ENCODE assay signal across 16 cellular contexts in the genomic region with DNA sequence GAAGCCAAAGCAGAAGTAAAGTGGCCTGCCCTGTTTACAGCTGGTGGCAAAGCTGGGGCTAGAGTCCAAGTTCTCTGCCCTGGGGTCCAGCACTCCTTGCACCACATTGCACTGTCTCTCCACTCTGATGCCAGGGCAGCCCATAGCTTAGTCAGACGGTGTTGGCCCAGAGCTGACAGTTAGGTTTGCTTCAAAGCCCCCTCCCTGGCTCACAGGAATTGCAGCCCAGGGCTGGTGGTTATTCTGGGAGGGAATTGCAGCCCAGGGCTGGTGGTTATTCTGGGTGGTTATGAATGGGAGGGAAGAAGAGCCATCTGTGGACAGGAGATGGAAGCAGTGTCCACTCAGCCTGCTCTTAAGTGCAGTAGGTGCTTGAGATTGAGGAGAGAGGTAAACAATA.
A peak's percentile ranks its signal among the peaks of the same experiment; 100 is the strongest.
DNase-seq lines count a peak whose midpoint lies in the region; ATAC-seq and TF ChIP-seq lines count a peak whose summit lies in the region.
"Had no signal": no experiment of that assay in that cellular context is flagged by ENCODE, and none has a peak within 500 bp of the region (broad histone marks: within the 10 kb centered on the region; RNA-seq: fewer than 3 reads in every experiment).

No MANE protein-coding gene starts in this region.

- H3K4me2 ChIP-seq in GM23338 (no peak overlapping the region), IMR-90 (ENCODE audit: low read depth, low read length) (no peak overlapping the region)

- H4K8ac ChIP-seq in IMR-90 (ENCODE audit: low read depth in 2 of 2, low read length in 2 of 2) = no peak overlapping the region

- no peak for DNase-seq in GM23338 (ENCODE audit: low spot score)
- DNase-seq in IMR-90 = no peak
- DNase-seq in RPMI8226 = peak; percentile 2
- no peak for DNase-seq in naive thymus-derived CD4-positive, alpha-beta T cell
- DNase-seq in NCI-H524 (lab: John Stamatoyannopoulos, UW) = no peak
- no peak for DNase-seq in mucosa of descending colon
- no peak for DNase-seq in activated naive CD4-positive, alpha-beta T cell treated with anti-CD3 and anti-CD28 coated beads for 36 hours
- DNase-seq: CD4-positive, alpha-beta memory T cell; NCI-H1092; NCI-H2081 treated with DMSO at 0.1 percent for 48 hours; NCI-H446 treated with DMSO at 0.1 percent for 48 hours; NCI-H69; Peyer's patch had no signal

- H4K91ac ChIP-seq in IMR-90 (ENCODE audit: insufficient read depth, low read depth, low read length) = no peak overlapping the region

- no peaks in the 10 kb centered on the region for H3K4me1 Mint-ChIP-seq in GM23338
- peaks cover 0 to 6% (median 0%) of the 10 kb centered on the region in 7 donors for H3K4me1 Mint-ChIP-seq in naive thymus-derived CD4-positive, alpha-beta T cell
- H3K4me1 Mint-ChIP-seq in activated naive CD4-positive, alpha-beta T cell treated with anti-CD3 and anti-CD28 coated beads for 36 hours (ENCODE audit: low read depth) = no peaks in the 10 kb centered on the region
- H3K4me1 Mint-ChIP-seq: CD4-positive, alpha-beta memory T cell had no signal

- no peak overlapping the region for H2AK9ac ChIP-seq in IMR-90 (replicated peaks; ENCODE audit: low read depth, low read length, poor library complexity)

- TF ChIP-seq POLR2A in IMR-90 (IDR thresholded peaks at IDR 0.05; ENCODE audit: low read depth, low read length) = no peak

- H3K27ac ChIP-seq in GM23338 (ENCODE audit: low read depth) (no peak overlapping the region), IMR-90 (ENCODE audit: insufficient read depth, low read length) (no peak overlapping the region)
- no peak overlapping the region for H3K27ac ChIP-seq in naive thymus-derived CD4-positive, alpha-beta T cell (ENCODE audit: low read depth, low read length)
- H3K27ac ChIP-seq: BLaER1 treated with 17β-estradiol and CSF1 and Interleukin-3, amounts not matched to agents 10 nM and 100 nM; Peyer's patch had no signal

- H2AFZ ChIP-seq in GM23338 = no peak overlapping the region
- no peak overlapping the region for H2AFZ ChIP-seq in IMR-90 (replicated peaks; ENCODE audit: low read length, poor library complexity)

- no peaks in the 10 kb centered on the region for H3K27me3 ChIP-seq in GM23338 (ENCODE audit: insufficient read depth)
- H3K27me3 ChIP-seq in IMR-90 (ENCODE audit: control insufficient read depth, insufficient read depth, low read length) = 0 out of 2 replicates have a peak, but pooled peaks cover 2% of the 10 kb centered on the region
- H3K27me3 ChIP-seq in naive thymus-derived CD4-positive, alpha-beta T cell (ENCODE audit: control insufficient read depth in 2 of 2, insufficient read depth in 2 of 2, low read length in 2 of 2) = no peaks in the 10 kb centered on the region
- H3K27me3 ChIP-seq: BLaER1 treated with 17β-estradiol and CSF1 and Interleukin-3, amounts not matched to agents 10 nM and 100 nM; Peyer's patch had no signal

- H2BK20ac ChIP-seq in IMR-90 (ENCODE audit: low read depth, low read length) = no peak overlapping the region

- H3K14ac ChIP-seq in IMR-90 (replicated peaks; ENCODE audit: low read depth, low read length) = no peak overlapping the region

- no peak overlapping the region for H3K4ac ChIP-seq in IMR-90 (ENCODE audit: low read depth, low read length)

- no peak for TF ChIP-seq RAD21 in IMR-90 (IDR thresholded peaks at IDR 0.05; ENCODE audit: low read length)

- H3K79me2 ChIP-seq in GM23338 (replicated peaks; ENCODE audit: insufficient read depth) = no peaks in the 10 kb centered on the region

- in situ Hi-C loops in IMR-90 (cut with MboI; ENCODE audit: low sequenced_read_pairs) = no loop called here

- no peaks in the 10 kb centered on the region for H3F3A ChIP-seq in GM23338 (replicated peaks; ENCODE audit: low read depth)

- no peak overlapping the region for H4K5ac ChIP-seq in IMR-90 (ENCODE audit: low read depth, low read length)

- no peak overlapping the region for H2AK5ac ChIP-seq in IMR-90 (ENCODE audit: low read depth, low read length)

- H3K4me3 ChIP-seq in GM23338 = no peak overlapping the region
- H3K4me3 ChIP-seq in IMR-90 (ENCODE audit: insufficient read depth, low read depth, low read length) = no peak overlapping the region
- H3K4me3 ChIP-seq in naive thymus-derived CD4-positive, alpha-beta T cell (ENCODE audit: low read length) = no peak overlapping the region
- H3K4me3 ChIP-seq in mucosa of descending colon = no peak overlapping the region
- H3K4me3 ChIP-seq: BLaER1 treated with 17β-estradiol and CSF1 and Interleukin-3, amounts not matched to agents 10 nM and 100 nM; HAP-1; K562; Peyer's patch had no signal

- no peaks in the 10 kb centered on the region for H3K9me1 ChIP-seq in IMR-90 (ENCODE audit: insufficient read depth, low read length)

- dilution Hi-C loops in IMR-90 (cut with HindIII; ENCODE audit: low sequenced_read_pairs, unreplicated experiment) = no loop called here

- H2BK120ac ChIP-seq in IMR-90 (ENCODE audit: low read depth, low read length) = no peak overlapping the region

- CTCF ChIA-PET in IMR-90 (lab: Yijun Ruan, JAX) = no interaction called here
- CTCF ChIA-PET in naive thymus-derived CD4-positive, alpha-beta T cell (lab: Charles Lee) = no interaction called here
- CTCF ChIA-PET in activated naive CD4-positive, alpha-beta T cell treated with anti-CD3 and anti-CD28 coated beads for 36 hours (lab: Charles Lee) = interaction anchor here (0.5 kb wide), 1 partner anchor 365 kb away, joined by 3 read pairs; no protein-coding TSS in a partner anchor

- no peak overlapping the region for H3K4me3 Mint-ChIP-seq in GM23338
- H3K4me3 Mint-ChIP-seq in naive thymus-derived CD4-positive, alpha-beta T cell = no peak overlapping the region
- no peak overlapping the region for H3K4me3 Mint-ChIP-seq in activated naive CD4-positive, alpha-beta T cell treated with anti-CD3 and anti-CD28 coated beads for 36 hours
- H3K4me3 Mint-ChIP-seq: CD4-positive, alpha-beta memory T cell had no signal

- 33% methylated on average over 1 of the region's 1 CpG; no CpG with 5 or more reads in 1 of the 2 experiments for WGBS in IMR-90 (ENCODE audit: extremely low coverage in 2 of 2, insufficient read length in 1 of 2), 2 experiments

- intact Hi-C loops in IMR-90 (cut with micrococcal nuclease) = no loop called here
- intact Hi-C loops in naive thymus-derived CD4-positive, alpha-beta T cell (cut with micrococcal nuclease) = no loop called here
- intact Hi-C loops in mucosa of descending colon (cut with DNase I, micrococcal nuclease) = no loop called here
- intact Hi-C loops in activated naive CD4-positive, alpha-beta T cell treated with anti-CD3 and anti-CD28 coated beads for 36 hours (cut with micrococcal nuclease) = no loop called here

- H3K23ac ChIP-seq in IMR-90 (ENCODE audit: low read depth, low read length) = no peak overlapping the region

- no TSS peak for BruUV-seq in IMR-90 (replicated peaks; lab: Mats Ljungman, UMichigan)

- no peak overlapping the region for H2BK15ac ChIP-seq in IMR-90 (ENCODE audit: low read depth, low read length)

- H3K9me3 ChIP-seq in IMR-90 (ENCODE audit: control insufficient read depth, insufficient read depth, low read length) (no peaks in the 10 kb centered on the region; the same call in none of the 2 replicates), mucosa of descending colon (peaks cover 1% of the 10 kb centered on the region)
- peaks cover 0 to 10% (median 0%) of the 10 kb centered on the region in 3 experiments for H3K9me3 ChIP-seq in naive thymus-derived CD4-positive, alpha-beta T cell (ENCODE audit: control insufficient read depth in 2 of 3, low read length in 3 of 3)
- H3K9me3 ChIP-seq: HAP-1 had no signal

- TF ChIP-seq CTCF in GM23338 (conservative IDR thresholded peaks at IDR 0.05; ENCODE audit: low read depth in 2 of 2) = no peak
- no peak for TF ChIP-seq CTCF in IMR-90 (conservative IDR thresholded peaks at IDR 0.05; ENCODE audit: low read depth, low read length)
- no peak for TF ChIP-seq CTCF in mucosa of descending colon (IDR thresholded peaks at IDR 0.05)

- H3K36me3 ChIP-seq in GM23338 (ENCODE audit: insufficient read depth) (peaks cover 10% of the 10 kb centered on the region; the same call in 1 of the 2 replicates), IMR-90 (ENCODE audit: control insufficient read depth, insufficient read depth, low read length) (no peaks in the 10 kb centered on the region), mucosa of descending colon (ENCODE audit: low read depth) (no peaks in the 10 kb centered on the region)
- H3K36me3 ChIP-seq in naive thymus-derived CD4-positive, alpha-beta T cell (ENCODE audit: control insufficient read depth in 2 of 3, insufficient read depth in 3 of 3, low read length in 3 of 3) = no peaks in the 10 kb centered on the region
- H3K36me3 ChIP-seq: BLaER1 treated with 17β-estradiol and CSF1 and Interleukin-3, amounts not matched to agents 10 nM and 100 nM; Peyer's patch had no signal

- no peaks in the 10 kb centered on the region for H3K79me1 ChIP-seq in IMR-90 (ENCODE audit: low read depth in 1 of 2, low read length in 2 of 2)

- H3K4me1 ChIP-seq in GM23338 (ENCODE audit: insufficient read depth) (no peaks in the 10 kb centered on the region), IMR-90 (ENCODE audit: control insufficient read depth, insufficient read depth, low read length) (no peaks in the 10 kb centered on the region), mucosa of descending colon (ENCODE audit: low read depth) (no peaks in the 10 kb centered on the region)
- H3K4me1 ChIP-seq in naive thymus-derived CD4-positive, alpha-beta T cell (ENCODE audit: control insufficient read depth in 2 of 2, insufficient read depth in 2 of 2, low read length in 2 of 2) = no peaks in the 10 kb centered on the region
- H3K4me1 ChIP-seq: HAP-1, Peyer's patch had no signal

- POLR2A ChIA-PET in IMR-90 (lab: Charles Lee; ENCODE audit: unreplicated experiment) = no interaction called here
- POLR2A ChIA-PET in naive thymus-derived CD4-positive, alpha-beta T cell (lab: Charles Lee) = no interaction called here

- H3K18ac ChIP-seq in IMR-90 (ENCODE audit: low read depth, low read length) = no peak overlapping the region

- no peak overlapping the region for H3K9ac ChIP-seq in IMR-90 (ENCODE audit: low read depth, low read length)
- H3K9ac ChIP-seq: BLaER1 treated with 17β-estradiol and CSF1 and Interleukin-3, amounts not matched to agents 10 nM and 100 nM had no signal

- H4K20me1 ChIP-seq in GM23338 (replicated peaks; ENCODE audit: insufficient read depth) (no peaks in the 10 kb centered on the region; the same call in 1 of the 2 replicates), IMR-90 (ENCODE audit: insufficient read depth, low read length) (no peaks in the 10 kb centered on the region)
- H4K20me1 ChIP-seq: BLaER1 treated with 17β-estradiol and CSF1 and Interleukin-3, amounts not matched to agents 10 nM and 100 nM had no signal

- no peak overlapping the region for H3K27ac Mint-ChIP-seq in GM23338
- H3K27ac Mint-ChIP-seq in naive thymus-derived CD4-positive, alpha-beta T cell = no peak overlapping the region
- no peak overlapping the region for H3K27ac Mint-ChIP-seq in activated naive CD4-positive, alpha-beta T cell treated with anti-CD3 and anti-CD28 coated beads for 36 hours
- H3K27ac Mint-ChIP-seq: CD4-positive, alpha-beta memory T cell had no signal

- H3K9me2 ChIP-seq in GM23338 (ENCODE audit: insufficient read depth) = no peaks in the 10 kb centered on the region

- H3K56ac ChIP-seq in IMR-90 (ENCODE audit: extremely low read depth, insufficient read depth, low read length) = no peak overlapping the region

- H3K9me3 Mint-ChIP-seq in GM23338 = peaks cover 11% of the 10 kb centered on the region
- H3K9me3 Mint-ChIP-seq in naive thymus-derived CD4-positive, alpha-beta T cell = peaks cover 6 to 52% (median 13%) of the 10 kb centered on the region in 11 donors
- H3K9me3 Mint-ChIP-seq in activated naive CD4-positive, alpha-beta T cell treated with anti-CD3 and anti-CD28 coated beads for 36 hours = peaks cover 10% of the 10 kb centered on the region

- H3K36me3 Mint-ChIP-seq in GM23338 (ENCODE audit: low read depth) = peaks cover 59% of the 10 kb centered on the region
- H3K36me3 Mint-ChIP-seq in naive thymus-derived CD4-positive, alpha-beta T cell = peaks cover 0 to 24% (median 5%) of the 10 kb centered on the region in 5 donors
- H3K36me3 Mint-ChIP-seq in activated naive CD4-positive, alpha-beta T cell treated with anti-CD3 and anti-CD28 coated beads for 36 hours (ENCODE audit: low read depth) = no peaks in the 10 kb centered on the region

- ATAC-seq in GM23338 (peak; percentile 41; the same call in 1 of the 3 replicates), IMR-90 (ENCODE audit: low read depth) (peak; percentile 21; the same call in 1 of the 2 replicates), mucosa of descending colon (no peak)
- peak; percentile 20 for ATAC-seq in naive thymus-derived CD4-positive, alpha-beta T cell
- ATAC-seq: K562 had no signal

- H2BK5ac ChIP-seq in IMR-90 (ENCODE audit: low read depth, low read length, poor library complexity, severe bottlenecking) = no peak overlapping the region

- H3K27me3 Mint-ChIP-seq in GM23338 (ENCODE audit: insufficient read depth, low read depth, poor library complexity) = peaks cover 3% of the 10 kb centered on the region
- H3K27me3 Mint-ChIP-seq in naive thymus-derived CD4-positive, alpha-beta T cell = peaks cover 3 to 40% (median 36%) of the 10 kb centered on the region in 5 donors
- H3K27me3 Mint-ChIP-seq in activated naive CD4-positive, alpha-beta T cell treated with anti-CD3 and anti-CD28 coated beads for 36 hours (ENCODE audit: low read depth) = peaks cover 10% of the 10 kb centered on the region
